ENCODE assay signal across 34 cellular contexts in genomic region chr4:89767924-89768323, GRCh38.
"Had no signal": no experiment of that assay in that cellular context is flagged by ENCODE, and none has a peak within 500 bp of the region (broad histone marks: within the 10 kb centered on the region; RNA-seq: fewer than 3 reads in every experiment).

No MANE protein-coding gene starts in this region.

- H3K9me3 ChIP-seq: MG63 had no signal

- H3K27me3 ChIP-seq: MG63 had no signal

- H3K4me2 ChIP-seq: KMS-11 had no signal

- H3K9ac ChIP-seq: KMS-11 had no signal

- H3K4me3 ChIP-seq: MG63 had no signal

- H3K27ac ChIP-seq: KMS-11 had no signal

- H3K36me3 ChIP-seq: MG63 had no signal

- DNase-seq: Karpas-422, Kasumi-1, MG63, MM.1S, MV-4-11, NCI-H1048, NCI-H1092, NCI-H1092 treated with DMSO at 0.1 percent for 48 hours, NCI-H1105, NCI-H1105 treated with DMSO at 0.1 percent for 48 hours, NCI-H1417, NCI-H1417 treated with DMSO at 0.1 percent for 48 hours, NCI-H1436, NCI-H1436 treated with DMSO at 0.1 percent for 48 hours, NCI-H146, NCI-H1694, NCI-H1694 treated with DMSO at 0.1 percent for 48 hours, NCI-H187, NCI-H187 treated with DMSO at 0.1 percent for 48 hours, NCI-H1930, NCI-H2029, NCI-H2029 treated with DMSO at 0.1 percent for 48 hours, NCI-H2081, NCI-H2081 treated with DMSO at 0.1 percent for 48 hours, NCI-H2107, NCI-H2171, NCI-H2171 treated with DMSO at 0.1 percent for 48 hours, NCI-H2227 treated with DMSO at 0.1 percent for 48 hours, NCI-H226, NCI-H345, NCI-H446, NCI-H446 treated with DMSO at 0.1 percent for 48 hours, NCI-H510A had no signal
